1 cellular context compared by ENCODE assay signal in genomic region chr10:104264783-104265182, GRCh38.
TF ChIP-seq lines count a peak whose summit lies in the region.

No MANE protein-coding gene starts in this region.

TF ChIP-seq in HepG2, 621 proteins besides CTCF, POLR2A, EP300 and RAD21:
- peak; percentile 80 for TF ChIP-seq PAXIP1 (CRISPR knock-in tag; conservative IDR thresholded peaks at IDR 0.05)
- TF ChIP-seq REPIN1 (CRISPR knock-in tag; IDR thresholded peaks at IDR 0.05; ENCODE audit: borderline replicate concordance, low read depth), result no peak
- TF ChIP-seq AHDC1 (CRISPR knock-in tag; IDR thresholded peaks at IDR 0.05; ENCODE audit: borderline replicate concordance), result peak; percentile 42; the same call in 1 of the 2 replicates
- TF ChIP-seq HNF4G (IDR thresholded peaks at IDR 0.05; ENCODE audit: borderline replicate concordance, low read depth, low read length), result peak; percentile 43; the same call in 1 of the 2 replicates
- no peak for TF ChIP-seq HNF4G (CRISPR knock-in tag; IDR thresholded peaks at IDR 0.05; ENCODE audit: borderline replicate concordance, low read depth)
- no peak for TF ChIP-seq FOXP1 (IDR thresholded peaks at IDR 0.05)
- TF ChIP-seq FOXP1 (CRISPR knock-in tag; IDR thresholded peaks at IDR 0.05), result peak; percentile 33; the same call in 1 of the 2 replicates
- TF ChIP-seq SALL1 (CRISPR knock-in tag; IDR thresholded peaks at IDR 0.05), result peak; percentile 25; the same call in 1 of the 2 replicates
- no peak for TF ChIP-seq NRL (CRISPR knock-in tag; IDR thresholded peaks at IDR 0.05; ENCODE audit: borderline replicate concordance)
- 0 out of 2 replicates have a peak, but pooled peaks have one; percentile 37 for TF ChIP-seq ARID3A (IDR thresholded peaks at IDR 0.05; ENCODE audit: low read depth, low read length)
- peak; percentile 24; the same call in 1 of the 2 replicates for TF ChIP-seq CREM (IDR thresholded peaks at IDR 0.05)
- no peak for TF ChIP-seq CREM (CRISPR knock-in tag; IDR thresholded peaks at IDR 0.05)
- TF ChIP-seq FOXJ3 (CRISPR knock-in tag; IDR thresholded peaks at IDR 0.05; ENCODE audit: borderline replicate concordance), result no peak
- TF ChIP-seq FOXO1 (CRISPR knock-in tag; IDR thresholded peaks at IDR 0.05), result no peak
- TF ChIP-seq NCOR1 (IDR thresholded peaks at IDR 0.05; ENCODE audit: borderline replicate concordance, low read length), result peak; percentile 73
- no peak for TF ChIP-seq ZNF615 (CRISPR knock-in tag; IDR thresholded peaks at IDR 0.05; ENCODE audit: borderline replicate concordance)
- TF ChIP-seq HNF4A (CRISPR knock-in tag; IDR thresholded peaks at IDR 0.05), result peak; percentile 81
- 0 out of 2 replicates have a peak, but pooled peaks have one; percentile 40 for TF ChIP-seq MIXL1 (CRISPR knock-in tag; IDR thresholded peaks at IDR 0.05)
- TF ChIP-seq ONECUT2 (CRISPR knock-in tag; IDR thresholded peaks at IDR 0.05), result peak; percentile 75
- TF ChIP-seq GATAD2A (CRISPR knock-in tag; IDR thresholded peaks at IDR 0.05), result peak; percentile 58; the same call in 1 of the 2 replicates
